In the genomic region with DNA sequence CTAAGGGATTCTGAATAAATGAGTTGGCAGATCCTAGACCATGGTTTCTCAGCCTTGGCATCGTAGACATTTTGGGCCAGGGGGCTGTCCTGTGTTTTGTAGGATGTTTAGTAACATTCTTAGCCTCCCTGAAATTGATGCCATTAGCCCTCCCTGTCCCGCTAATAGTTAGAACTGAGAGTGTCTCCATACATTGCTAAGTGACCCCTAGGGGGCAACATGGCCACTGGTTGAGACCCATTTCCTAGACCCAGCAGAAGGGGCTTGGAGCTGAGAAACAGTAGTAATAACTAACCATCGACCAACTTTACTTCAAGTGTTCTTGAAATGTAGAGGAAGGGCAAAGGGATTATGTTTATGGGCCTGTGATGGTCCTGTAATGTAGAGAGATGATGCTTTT, we compare ENCODE assay signal across 1 cellular context.
TF ChIP-seq lines count a peak whose summit lies in the region.

No MANE protein-coding gene starts in this region.

TF ChIP-seq in HepG2, 621 proteins besides CTCF, POLR2A, EP300 and RAD21 (continued from another document):
- TF ChIP-seq, protein P1, sequence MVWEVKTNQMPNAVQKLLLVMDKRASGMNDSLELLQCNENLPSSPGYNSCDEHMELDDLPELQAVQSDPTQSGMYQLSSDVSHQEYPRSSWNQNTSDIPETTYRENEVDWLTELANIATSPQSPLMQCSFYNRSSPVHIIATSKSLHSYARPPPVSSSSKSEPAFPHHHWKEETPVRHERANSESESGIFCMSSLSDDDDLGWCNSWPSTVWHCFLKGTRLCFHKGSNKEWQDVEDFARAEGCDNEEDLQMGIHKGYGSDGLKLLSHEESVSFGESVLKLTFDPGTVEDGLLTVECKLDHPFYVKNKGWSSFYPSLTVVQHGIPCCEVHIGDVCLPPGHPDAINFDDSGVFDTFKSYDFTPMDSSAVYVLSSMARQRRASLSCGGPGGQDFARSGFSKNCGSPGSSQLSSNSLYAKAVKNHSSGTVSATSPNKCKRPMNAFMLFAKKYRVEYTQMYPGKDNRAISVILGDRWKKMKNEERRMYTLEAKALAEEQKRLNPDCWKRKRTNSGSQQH (CRISPR knock-in tag; IDR thresholded peaks at IDR 0.05; ENCODE audit: low read depth), result no peak
- peak; percentile 44; the same call in 1 of the 2 replicates for TF ChIP-seq ZNF644 (CRISPR knock-in tag; IDR thresholded peaks at IDR 0.05; ENCODE audit: low read depth)
TF ChIP-seq in HepG2: peak in this region for 4.
